Comparison of ENCODE assay signal across 21 cellular contexts in genomic region chr12:109726106-109726497, GRCh38.
"Had no signal": no experiment of that assay in that cellular context is flagged by ENCODE, and none has a peak within 500 bp of the region (broad histone marks: within the 10 kb centered on the region; RNA-seq: fewer than 3 reads in every experiment).

No MANE protein-coding gene starts in this region.

- H3K4me3 Mint-ChIP-seq: activated naive CD4-positive, alpha-beta T cell treated with anti-CD3 and anti-CD28 coated beads for 36 hours; activated naive CD8-positive, alpha-beta T cell treated with anti-CD3 and anti-CD28 coated beads, Interleukin-2, amount 50 U/mL, for 24 hours; activated T-helper 17 cell treated with anti-CD3 and anti-CD28 coated beads, Interleukin-2, amount 50 U/mL, for 72 hours; mesothelial cell of epicardium; stimulated activated naive B cell treated with anti-CD40 and anti-IgM and Interleukin-4, amounts not matched to agents 10 μg/mL and 1 μg/mL and 100 μg/mL, for 72 hours; T-helper 2 cell treated with Interferon-gamma antibody and Interleukin-4, amounts not matched to agents 5 μg/mL and 100 μg/mL, for 36 hours had no signal

- H3K36me3 Mint-ChIP-seq: mesothelial cell of epicardium; stimulated activated naive B cell treated with anti-CD40 and anti-IgM and Interleukin-4, amounts not matched to agents 10 μg/mL and 1 μg/mL and 100 μg/mL, for 72 hours had no signal

- H3K27ac Mint-ChIP-seq: activated naive CD4-positive, alpha-beta T cell treated with anti-CD3 and anti-CD28 coated beads for 36 hours; activated naive CD8-positive, alpha-beta T cell treated with anti-CD3 and anti-CD28 coated beads, Interleukin-2, amount 50 U/mL, for 24 hours; activated T-helper 17 cell treated with anti-CD3 and anti-CD28 coated beads, Interleukin-2, amount 50 U/mL, for 72 hours; mesothelial cell of epicardium; stimulated activated naive B cell treated with anti-CD40 and anti-IgM and Interleukin-4, amounts not matched to agents 10 μg/mL and 1 μg/mL and 100 μg/mL, for 72 hours; T-helper 2 cell treated with Interferon-gamma antibody and Interleukin-4, amounts not matched to agents 5 μg/mL and 100 μg/mL, for 36 hours had no signal

- H3K36me3 ChIP-seq: ascending aorta, cardiac muscle cell, lower lobe of right lung, neutrophil, right atrium auricular region, upper lobe of left lung had no signal

- DNase-seq: activated CD4-positive, alpha-beta T cell treated with anti-CD3 and anti-CD28 coated beads, Interleukin-2, amount 50 U/mL, for 1 hour; activated CD4-positive, CD25-positive, alpha-beta regulatory T cell; activated naive CD4-positive, alpha-beta T cell treated with anti-CD3 and anti-CD28 coated beads for 36 hours; activated naive CD8-positive, alpha-beta T cell treated with anti-CD3 and anti-CD28 coated beads, Interleukin-2, amount 50 U/mL, for 24 hours; foreskin fibroblast; kidney glomerular epithelial cell; stimulated activated CD4-positive, alpha-beta T cell treated with anti-CD3 and anti-CD28 coated beads, Interleukin-15, amount 100 ng/mL, for 24 hours; stimulated activated CD4-positive, alpha-beta T cell treated with anti-CD3 and anti-CD28 coated beads, Interleukin-4, amount 100 ng/mL, for 1 hour; stimulated activated naive B cell treated with anti-CD40 and anti-IgM and Interleukin-4, amounts not matched to agents 10 μg/mL and 1 μg/mL and 100 μg/mL, for 72 hours; upper lobe of left lung had no signal

- H3K4me1 Mint-ChIP-seq: activated naive CD8-positive, alpha-beta T cell treated with anti-CD3 and anti-CD28 coated beads, Interleukin-2, amount 50 U/mL, for 24 hours; activated T-helper 17 cell treated with anti-CD3 and anti-CD28 coated beads, Interleukin-2, amount 50 U/mL, for 72 hours; mesothelial cell of epicardium had no signal

- H3K27me3 Mint-ChIP-seq: activated naive CD8-positive, alpha-beta T cell treated with anti-CD3 and anti-CD28 coated beads, Interleukin-2, amount 50 U/mL, for 24 hours; activated T-helper 17 cell treated with anti-CD3 and anti-CD28 coated beads, Interleukin-2, amount 50 U/mL, for 72 hours; stimulated activated naive B cell treated with anti-CD40 and anti-IgM and Interleukin-4, amounts not matched to agents 10 μg/mL and 1 μg/mL and 100 μg/mL, for 72 hours had no signal

- H3K4me3 ChIP-seq: ascending aorta, cardiac muscle cell, lower lobe of right lung, right atrium auricular region, skin epidermis, upper lobe of left lung had no signal

- H3K27ac ChIP-seq: ascending aorta, cardiac muscle cell, lower lobe of right lung, neutrophil had no signal

- FAIRE-seq: colon, endothelial cell of umbilical vein had no signal

- H3K9me3 ChIP-seq: ascending aorta, lower lobe of right lung, neutrophil, right atrium auricular region, upper lobe of left lung had no signal

- H3K9me3 Mint-ChIP-seq: activated naive CD4-positive, alpha-beta T cell treated with anti-CD3 and anti-CD28 coated beads for 36 hours; activated naive CD8-positive, alpha-beta T cell treated with anti-CD3 and anti-CD28 coated beads, Interleukin-2, amount 50 U/mL, for 24 hours; activated T-helper 17 cell treated with anti-CD3 and anti-CD28 coated beads, Interleukin-2, amount 50 U/mL, for 72 hours; mesothelial cell of epicardium; stimulated activated naive B cell treated with anti-CD40 and anti-IgM and Interleukin-4, amounts not matched to agents 10 μg/mL and 1 μg/mL and 100 μg/mL, for 72 hours; T-helper 2 cell treated with Interferon-gamma antibody and Interleukin-4, amounts not matched to agents 5 μg/mL and 100 μg/mL, for 36 hours had no signal

- H3K27me3 ChIP-seq: ascending aorta, cardiac muscle cell, neutrophil, right atrium auricular region, upper lobe of left lung had no signal

- ATAC-seq: activated naive CD8-positive, alpha-beta T cell treated with anti-CD3 and anti-CD28 coated beads, Interleukin-2, amount 50 U/mL, for 24 hours; activated T-helper 17 cell treated with anti-CD3 and anti-CD28 coated beads, Interleukin-2, amount 50 U/mL, for 72 hours; stimulated activated naive B cell treated with anti-CD40 and anti-IgM and Interleukin-4, amounts not matched to agents 10 μg/mL and 1 μg/mL and 100 μg/mL, for 72 hours had no signal
